8 cellular contexts compared by ENCODE assay signal in genomic region chr17:47188799-47189731, GRCh38. TPM values are rescaled to one million over a fixed set of nuclear protein-coding genes. Genes with fewer than 3 reads are reported as not detected.
DNase-seq lines count a peak whose midpoint lies in the region; ATAC-seq and TF ChIP-seq lines count a peak whose summit lies in the region.

A gene with protein sequence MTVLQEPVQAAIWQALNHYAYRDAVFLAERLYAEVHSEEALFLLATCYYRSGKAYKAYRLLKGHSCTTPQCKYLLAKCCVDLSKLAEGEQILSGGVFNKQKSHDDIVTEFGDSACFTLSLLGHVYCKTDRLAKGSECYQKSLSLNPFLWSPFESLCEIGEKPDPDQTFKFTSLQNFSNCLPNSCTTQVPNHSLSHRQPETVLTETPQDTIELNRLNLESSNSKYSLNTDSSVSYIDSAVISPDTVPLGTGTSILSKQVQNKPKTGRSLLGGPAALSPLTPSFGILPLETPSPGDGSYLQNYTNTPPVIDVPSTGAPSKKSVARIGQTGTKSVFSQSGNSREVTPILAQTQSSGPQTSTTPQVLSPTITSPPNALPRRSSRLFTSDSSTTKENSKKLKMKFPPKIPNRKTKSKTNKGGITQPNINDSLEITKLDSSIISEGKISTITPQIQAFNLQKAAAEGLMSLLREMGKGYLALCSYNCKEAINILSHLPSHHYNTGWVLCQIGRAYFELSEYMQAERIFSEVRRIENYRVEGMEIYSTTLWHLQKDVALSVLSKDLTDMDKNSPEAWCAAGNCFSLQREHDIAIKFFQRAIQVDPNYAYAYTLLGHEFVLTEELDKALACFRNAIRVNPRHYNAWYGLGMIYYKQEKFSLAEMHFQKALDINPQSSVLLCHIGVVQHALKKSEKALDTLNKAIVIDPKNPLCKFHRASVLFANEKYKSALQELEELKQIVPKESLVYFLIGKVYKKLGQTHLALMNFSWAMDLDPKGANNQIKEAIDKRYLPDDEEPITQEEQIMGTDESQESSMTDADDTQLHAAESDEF (minus strand): TSS chr17:47189295. CDS start chr17:47189172, 123 bp downstream.

- H3K9me3 Mint-ChIP-seq in activated naive CD4-positive, alpha-beta T cell treated with anti-CD3 and anti-CD28 coated beads, Interleukin-2, amount 50 U/mL, for 72 hours: peaks cover 0 to 3% of the 10 kb centered on the region in 2 donors

- H3K4me3 ChIP-seq in GM08714 (ENCODE audit: low read length) (peak within 1 kb of the TSS; percentile 99), suprapubic skin (peak within 1 kb of the TSS; percentile 86)

- peaks cover 11 to 12% of the 10 kb centered on the region in 2 donors for H3K36me3 Mint-ChIP-seq in activated naive CD4-positive, alpha-beta T cell treated with anti-CD3 and anti-CD28 coated beads, Interleukin-2, amount 50 U/mL, for 72 hours

- TF ChIP-seq EP300 in suprapubic skin (IDR thresholded peaks at IDR 0.05): no peak

- under 1% methylated on average over 31 of the region's 66 CpGs for WGBS in suprapubic skin

- peak within 1 kb of the TSS; percentile 98 to 100 for H3K27ac Mint-ChIP-seq in activated naive CD4-positive, alpha-beta T cell treated with anti-CD3 and anti-CD28 coated beads, Interleukin-2, amount 50 U/mL, for 72 hours

- H3K27me3 ChIP-seq in suprapubic skin: no peaks in the 10 kb centered on the region

- peak; percentile 91 for ATAC-seq in HG02610 (IDR thresholded peaks at IDR 0.05; ENCODE audit: unreplicated experiment)
- ATAC-seq in activated naive CD4-positive, alpha-beta T cell treated with anti-CD3 and anti-CD28 coated beads, Interleukin-2, amount 50 U/mL, for 72 hours: peak; percentile 96 to 99

- TF ChIP-seq CTCF in suprapubic skin (IDR thresholded peaks at IDR 0.05): no peak

- TF ChIP-seq POLR2A in suprapubic skin (IDR thresholded peaks at IDR 0.05): peak in 1 of 2 donors; percentile 37

- no peaks in the 10 kb centered on the region for H3K36me3 ChIP-seq in suprapubic skin

- H3K4me1 ChIP-seq in suprapubic skin: peaks cover 43% of the 10 kb centered on the region

- DNase-seq in NCI-H1092 treated with DMSO at 0.1 percent for 48 hours (lab: John Stamatoyannopoulos, UW): peak; percentile 99
- peak; percentile 97 for DNase-seq in SKM-1 (lab: John Stamatoyannopoulos, UW; ENCODE audit: unreplicated experiment)
- peak; percentile 99 to 100 for DNase-seq in activated naive CD4-positive, alpha-beta T cell treated with anti-CD3 and anti-CD28 coated beads, Interleukin-2, amount 50 U/mL, for 72 hours (ENCODE audit: low spot score in 2 of 2)
- peak; percentile 96 for DNase-seq in globus pallidus (ENCODE audit: low spot score)
- DNase-seq in nucleus accumbens (lab: John Stamatoyannopoulos, UW): peak; percentile 68 to 100 (median 95)
- DNase-seq in suprapubic skin (ENCODE audit: low spot score in 2 of 2): peak; percentile 99

- peak within 1 kb of the TSS; percentile 94 for H3K27ac ChIP-seq in suprapubic skin

- no peaks in the 10 kb centered on the region for H3K9me3 ChIP-seq in suprapubic skin

RNA-seq across cellular contexts. Expression of the gene that starts here (rescaled TPM):
- 100 to 1,000 TPM; 134 to 146 TPM for total RNA-seq in activated naive CD4-positive, alpha-beta T cell treated with anti-CD3 and anti-CD28 coated beads, Interleukin-2, amount 50 U/mL, for 72 hours
- total RNA-seq in suprapubic skin: 10 to 100 TPM; 45.1 to 66.6 (median 52.1) TPM

Comparison
In these comparisons a context has a peak if more than half of its experiments do, and no peak if none do; other contexts are left out.
1. Peak in every context shown above with its lines: DNase-seq, ATAC-seq, H3K4me3 ChIP-seq and H3K27ac ChIP-seq.